Comparison of ENCODE assay signal across 8 cellular contexts in genomic region chr3:188270423-188270972, GRCh38.
A peak's percentile ranks its signal among the peaks of the same experiment; 100 is the strongest.
DNase-seq lines count a peak whose midpoint lies in the region; ATAC-seq and TF ChIP-seq lines count a peak whose summit lies in the region.

No MANE protein-coding gene starts in this region.

- H3K4me3 Mint-ChIP-seq in stimulated activated naive B cell treated with anti-CD40 and anti-IgM and Interleukin-4, amounts not matched to agents 10 μg/mL and 1 μg/mL and 100 μg/mL, for 72 hours = peak overlapping the region; percentile 17 to 21
- H3K4me3 Mint-ChIP-seq in glutamatergic neuron (ENCODE audit: unreplicated experiment) = no peak overlapping the region

- no peaks in the 10 kb centered on the region for H3K36me3 ChIP-seq in HEK293 (ENCODE audit: control insufficient read depth in 2 of 2, insufficient read depth in 1 of 2, low read length in 2 of 2)
- H3K36me3 ChIP-seq in iPS-20b (ENCODE audit: insufficient read depth, low read depth, low read length) = no peaks in the 10 kb centered on the region

- DNase-seq in amniotic stem cell (lab: John Stamatoyannopoulos, UW) = peak; percentile 59
- peak; percentile 41 for DNase-seq in stimulated activated naive B cell treated with anti-CD40 and anti-IgM and Interleukin-4, amounts not matched to agents 10 μg/mL and 1 μg/mL and 100 μg/mL, for 72 hours
- DNase-seq in activated CD4-positive, CD25-positive, alpha-beta regulatory T cell treated with anti-CD3 and anti-CD28 coated beads, Interleukin-2, amount 50 U/mL, for 72 hours = no peak
- no peak for DNase-seq in NCI-H82 (lab: John Stamatoyannopoulos, UW)
- no peak for DNase-seq in glutamatergic neuron

- no peaks in the 10 kb centered on the region for H3K27me3 ChIP-seq in iPS-20b (ENCODE audit: insufficient read depth, low read length)

- H3K9ac ChIP-seq in iPS-20b (ENCODE audit: low read depth, low read length) = peak overlapping the region; percentile 67; the same call in 1 of the 2 replicates

- H3K4me1 ChIP-seq in HEK293 (ENCODE audit: control insufficient read depth, insufficient read depth, low read length) = 0 out of 2 replicates have a peak, but pooled peaks cover 12% of the 10 kb centered on the region
- peaks cover 55% of the 10 kb centered on the region for H3K4me1 ChIP-seq in iPS-20b (ENCODE audit: insufficient read depth, low read length)

- no peaks in the 10 kb centered on the region for H3K27me3 Mint-ChIP-seq in stimulated activated naive B cell treated with anti-CD40 and anti-IgM and Interleukin-4, amounts not matched to agents 10 μg/mL and 1 μg/mL and 100 μg/mL, for 72 hours
- peaks cover 1% of the 10 kb centered on the region for H3K27me3 Mint-ChIP-seq in glutamatergic neuron (ENCODE audit: unreplicated experiment)

- ATAC-seq in stimulated activated naive B cell treated with anti-CD40 and anti-IgM and Interleukin-4, amounts not matched to agents 10 μg/mL and 1 μg/mL and 100 μg/mL, for 72 hours (replicated peaks) = peak; percentile 94 to 98
- no peak for ATAC-seq in HG03442 (IDR thresholded peaks at IDR 0.05; ENCODE audit: unreplicated experiment)

- no peak for TF ChIP-seq CTCF in HEK293 (tag by site-specific recombination; IDR thresholded peaks at IDR 0.05)
- no peak for TF ChIP-seq CTCF in glutamatergic neuron (IDR thresholded peaks at IDR 0.05; ENCODE audit: partially characterized antibody, unreplicated experiment)

- H3K4me3 ChIP-seq in HEK293 (ENCODE audit: low read depth, low read length) (no peak overlapping the region), iPS-20b (ENCODE audit: low read length) (no peak overlapping the region)

- no peaks in the 10 kb centered on the region for H3K9me3 ChIP-seq in HEK293 (ENCODE audit: control insufficient read depth, insufficient read depth, low read depth, low read length)
- no peaks in the 10 kb centered on the region for H3K9me3 ChIP-seq in iPS-20b (ENCODE audit: insufficient read depth, low read depth, low read length)

- H3K36me3 Mint-ChIP-seq in stimulated activated naive B cell treated with anti-CD40 and anti-IgM and Interleukin-4, amounts not matched to agents 10 μg/mL and 1 μg/mL and 100 μg/mL, for 72 hours = peaks cover 4 to 13% of the 10 kb centered on the region in 2 donors
- H3K36me3 Mint-ChIP-seq in glutamatergic neuron (ENCODE audit: unreplicated experiment) = no peaks in the 10 kb centered on the region

- H3K4me1 Mint-ChIP-seq in stimulated activated naive B cell treated with anti-CD40 and anti-IgM and Interleukin-4, amounts not matched to agents 10 μg/mL and 1 μg/mL and 100 μg/mL, for 72 hours = peaks cover 32 to 47% of the 10 kb centered on the region in 2 donors
- H3K4me1 Mint-ChIP-seq in glutamatergic neuron (ENCODE audit: low read depth, unreplicated experiment) = peaks cover 12% of the 10 kb centered on the region

- peak overlapping the region; percentile 85 for H3K27ac Mint-ChIP-seq in stimulated activated naive B cell treated with anti-CD40 and anti-IgM and Interleukin-4, amounts not matched to agents 10 μg/mL and 1 μg/mL and 100 μg/mL, for 72 hours
- no peak overlapping the region for H3K27ac Mint-ChIP-seq in glutamatergic neuron (ENCODE audit: unreplicated experiment)

- H3K27ac ChIP-seq in HEK293 (ENCODE audit: extremely low read depth, low read depth, low read length) = no peak overlapping the region
- H3K27ac ChIP-seq in iPS-20b (ENCODE audit: low read length) = peak overlapping the region; percentile 6

- no peaks in the 10 kb centered on the region for H3K9me3 Mint-ChIP-seq in stimulated activated naive B cell treated with anti-CD40 and anti-IgM and Interleukin-4, amounts not matched to agents 10 μg/mL and 1 μg/mL and 100 μg/mL, for 72 hours
- no peaks in the 10 kb centered on the region for H3K9me3 Mint-ChIP-seq in glutamatergic neuron (ENCODE audit: unreplicated experiment)

- CTCF ChIA-PET in HEK293 (lab: Yijun Ruan, JAX) = no interaction called here

- POLR2A ChIA-PET in HEK293 (lab: Yijun Ruan, JAX) = no interaction called here

TF ChIP-seq in HEK293, 187 proteins besides CTCF, POLR2A, EP300 and RAD21:
- TF ChIP-seq ZNF132 (tag by site-specific recombination; IDR thresholded peaks at IDR 0.05; ENCODE audit: borderline replicate concordance) (no peak), ZBTB17 (tag by site-specific recombination; IDR thresholded peaks at IDR 0.05) (peak; percentile 93), BCL6B (tag by site-specific recombination; IDR thresholded peaks at IDR 0.05) (peak; percentile 92), ZNF391 (tag by site-specific recombination; IDR thresholded peaks at IDR 0.05; ENCODE audit: borderline replicate concordance, low read depth) (no peak), ZNF600 (tag by site-specific recombination; IDR thresholded peaks at IDR 0.05) (peak; percentile 65; the same call in 1 of the 2 replicates), ZBTB10 (tag by site-specific recombination; IDR thresholded peaks at IDR 0.05) (no peak), ZBTB44 (tag by site-specific recombination; IDR thresholded peaks at IDR 0.05) (peak; percentile 58)

Comparison
In these comparisons a context has a peak if more than half of its experiments do, and no peak if none do; other contexts are left out.
1. DNase-seq: peak in amniotic stem cell (single experiment) and stimulated activated naive B cell treated with anti-CD40 and anti-IgM and Interleukin-4, amounts not matched to agents 10 μg/mL and 1 μg/mL and 100 μg/mL, for 72 hours (single experiment); none in activated CD4-positive, CD25-positive, alpha-beta regulatory T cell treated with anti-CD3 and anti-CD28 coated beads, Interleukin-2, amount 50 U/mL, for 72 hours (single experiment), NCI-H82 (single experiment) and glutamatergic neuron (single experiment).